Comparison of ENCODE assay signal across 30 cellular contexts in genomic region chr2:171254666-171255065, GRCh38.
"Had no signal": no experiment of that assay in that cellular context is flagged by ENCODE, and none has a peak within 500 bp of the region (broad histone marks: within the 10 kb centered on the region; RNA-seq: fewer than 3 reads in every experiment).

No MANE protein-coding gene starts in this region.

- H3K4me1 ChIP-seq: heart left ventricle, left lung, lower lobe of right lung, parathyroid adenoma, psoas muscle, right atrium auricular region, testis, thyroid gland, uterus had no signal

- H3K36me3 ChIP-seq: heart left ventricle, left lung, lower lobe of right lung, neutrophil, right atrium auricular region, spleen, thyroid gland, uterus had no signal

- H3K9ac ChIP-seq: parathyroid adenoma had no signal

- H3K27ac ChIP-seq: left lung, lower lobe of right lung, neutrophil, parathyroid adenoma, psoas muscle, right atrium auricular region, spleen, testis, thyroid gland, uterus had no signal

- ATAC-seq: heart left ventricle; left colon; lower lobe of right lung; naive thymus-derived CD4-positive, alpha-beta T cell; natural killer cell treated with Interleukin-12 subunit alpha and Interleukin-12 subunit beta and Interleukin-15 and Interleukin-18, amount 100 ng/mL, for 72 hours; psoas muscle; sciatic nerve; stimulated activated memory B cell treated with anti-CD40 and anti-IgM and Interleukin-4, amounts not matched to agents 10 μg/mL and 1 μg/mL and 100 μg/mL, for 72 hours; stimulated activated naive CD8-positive, alpha-beta T cell treated with anti-CD3 and anti-CD28 coated beads, Interleukin-15, amount 100 ng/mL, for 72 hours had no signal

- DNase-seq: glutamatergic neuron; heart left ventricle; hypothalamus; immature natural killer cell; kidney; left colon; left lung; lower lobe of right lung; mammary epithelial cell; mesenchymal stem cell; naive thymus-derived CD4-positive, alpha-beta T cell; occipital lobe; psoas muscle; small intestine; spleen; stimulated activated CD4-positive, alpha-beta T cell treated with anti-CD3 and anti-CD28 coated beads, Interleukin-1b, Interleukin-23, amount 100 ng/mL, for 48 hours; stimulated activated CD4-positive, alpha-beta T cell treated with anti-CD3 and anti-CD28 coated beads, Interleukin-2, amount 100 ng/mL, for 48 hours; stimulated activated CD4-positive, alpha-beta T cell treated with anti-CD3 and anti-CD28 coated beads, Interleukin-4, amount 100 ng/mL, for 4 hours; stimulated activated CD8-positive, alpha-beta memory T cell treated with anti-CD3 and anti-CD28 coated beads, Interleukin-4, amount 100 ng/mL, for 48 hours; stimulated activated naive CD4-positive, alpha-beta T cell treated with Interleukin-2 at 50 U/mL for 16 hours; stimulated activated naive CD8-positive, alpha-beta T cell treated with anti-CD3 and anti-CD28 coated beads, Interleukin-15, amount 100 ng/mL, for 72 hours; testis; thyroid gland; uterus had no signal

- H3K4me3 ChIP-seq: heart left ventricle, left lung, lower lobe of right lung, psoas muscle, right atrium auricular region, spleen, testis, thyroid gland, uterus had no signal

- H3K27me3 ChIP-seq: heart left ventricle, left lung, neutrophil, right atrium auricular region, spleen, testis, thyroid gland, uterus had no signal

- H3K9me3 ChIP-seq: left lung, psoas muscle, testis, thyroid gland had no signal
